Comparison of ENCODE assay signal across 25 cellular contexts in the genomic region with DNA sequence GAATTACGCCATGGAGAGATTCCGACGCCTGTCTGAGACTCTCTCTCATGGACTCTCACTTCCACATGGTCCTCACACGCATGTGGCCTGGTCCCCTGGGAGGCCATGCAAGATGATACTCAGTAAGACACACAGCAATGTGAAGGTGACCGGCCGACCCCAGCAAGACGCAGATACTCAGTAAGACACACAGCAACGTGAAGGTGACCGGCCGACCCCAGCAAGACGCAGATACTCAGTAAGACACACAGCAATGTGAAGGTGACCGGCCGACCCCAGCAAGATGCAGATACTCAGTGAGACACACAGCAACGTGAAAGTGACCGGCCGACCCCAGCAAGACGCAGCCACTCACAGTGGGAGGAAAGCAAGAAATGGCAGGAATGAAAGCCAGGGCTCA.
"Had no signal": no experiment of that assay in that cellular context is flagged by ENCODE, and none has a peak within 500 bp of the region (broad histone marks: within the 10 kb centered on the region; RNA-seq: fewer than 3 reads in every experiment).

No MANE protein-coding gene starts in this region.

- H3K9me3 ChIP-seq: left lung, pancreas, suprapubic skin, thoracic aorta, tibial artery, upper lobe of right lung had no signal

- H3K4me1 Mint-ChIP-seq: mesothelial cell of epicardium; naive B cell; natural killer cell; stimulated activated effector memory CD8-positive, alpha-beta T cell treated with anti-CD3 and anti-CD28 coated beads, Interleukin-12 subunit alpha, Interleukin-12 subunit beta, amount 100 ng/mL, for 72 hours had no signal

- H3K9me3 Mint-ChIP-seq: mesothelial cell of epicardium; naive B cell; natural killer cell; stimulated activated effector memory CD8-positive, alpha-beta T cell treated with anti-CD3 and anti-CD28 coated beads, Interleukin-12 subunit alpha, Interleukin-12 subunit beta, amount 100 ng/mL, for 72 hours; stimulated activated naive CD8-positive, alpha-beta T cell treated with anti-CD3 and anti-CD28 coated beads, Interleukin-15, Interleukin-2, amounts not matched to agents 100 ng/mL and 50 ng/mL, for 24 hours had no signal

- H3K36me3 Mint-ChIP-seq: mesothelial cell of epicardium; naive B cell; natural killer cell; stimulated activated effector memory CD8-positive, alpha-beta T cell treated with anti-CD3 and anti-CD28 coated beads, Interleukin-12 subunit alpha, Interleukin-12 subunit beta, amount 100 ng/mL, for 72 hours had no signal

- DNase-seq: hippocampal formation; kidney; left colon; left lung; mesendoderm; naive B cell; natural killer cell; nucleus accumbens; pancreas; right cardiac atrium; stimulated activated CD4-positive, alpha-beta T cell treated with anti-CD3 and anti-CD28 coated beads, Interleukin-4, amount 100 ng/mL, for 24 hours; stimulated activated naive CD4-positive, alpha-beta T cell; tibial artery; trophoblast cell; upper lobe of right lung had no signal

- H3K4me3 Mint-ChIP-seq: mesothelial cell of epicardium; naive B cell; natural killer cell; stimulated activated effector memory CD8-positive, alpha-beta T cell treated with anti-CD3 and anti-CD28 coated beads, Interleukin-12 subunit alpha, Interleukin-12 subunit beta, amount 100 ng/mL, for 72 hours; stimulated activated naive CD8-positive, alpha-beta T cell treated with anti-CD3 and anti-CD28 coated beads, Interleukin-15, Interleukin-2, amounts not matched to agents 100 ng/mL and 50 ng/mL, for 24 hours had no signal

- H3K27me3 Mint-ChIP-seq: stimulated activated naive CD8-positive, alpha-beta T cell treated with anti-CD3 and anti-CD28 coated beads, Interleukin-15, Interleukin-2, amounts not matched to agents 100 ng/mL and 50 ng/mL, for 24 hours had no signal

- H3K4me1 ChIP-seq: left lung, pancreas, tibial artery, upper lobe of right lung had no signal

- H3K4me3 ChIP-seq: left lung, lung, pancreas, skin epidermis, suprapubic skin, thoracic aorta, tibial artery, upper lobe of right lung had no signal

- H3K27ac ChIP-seq: left lung, pancreas, skin epidermis, suprapubic skin, thoracic aorta, tibial artery, upper lobe of right lung had no signal

- ATAC-seq: left colon; left lung; pancreas; right cardiac atrium; sciatic nerve; stimulated activated effector memory CD8-positive, alpha-beta T cell treated with anti-CD3 and anti-CD28 coated beads, Interleukin-12 subunit alpha, Interleukin-12 subunit beta, amount 100 ng/mL, for 72 hours; upper lobe of right lung had no signal

- H3K36me3 ChIP-seq: left lung, pancreas, suprapubic skin, thoracic aorta, tibial artery, upper lobe of right lung had no signal

- H3K27ac Mint-ChIP-seq: mesothelial cell of epicardium; natural killer cell; stimulated activated effector memory CD8-positive, alpha-beta T cell treated with anti-CD3 and anti-CD28 coated beads, Interleukin-12 subunit alpha, Interleukin-12 subunit beta, amount 100 ng/mL, for 72 hours; stimulated activated naive CD8-positive, alpha-beta T cell treated with anti-CD3 and anti-CD28 coated beads, Interleukin-15, Interleukin-2, amounts not matched to agents 100 ng/mL and 50 ng/mL, for 24 hours had no signal

- FAIRE-seq: islet of Langerhans, kidney, pancreas, urothelium cell line had no signal

- H3K27me3 ChIP-seq: pancreas, upper lobe of right lung had no signal
